1 cellular context compared by ENCODE assay signal in the genomic region with DNA sequence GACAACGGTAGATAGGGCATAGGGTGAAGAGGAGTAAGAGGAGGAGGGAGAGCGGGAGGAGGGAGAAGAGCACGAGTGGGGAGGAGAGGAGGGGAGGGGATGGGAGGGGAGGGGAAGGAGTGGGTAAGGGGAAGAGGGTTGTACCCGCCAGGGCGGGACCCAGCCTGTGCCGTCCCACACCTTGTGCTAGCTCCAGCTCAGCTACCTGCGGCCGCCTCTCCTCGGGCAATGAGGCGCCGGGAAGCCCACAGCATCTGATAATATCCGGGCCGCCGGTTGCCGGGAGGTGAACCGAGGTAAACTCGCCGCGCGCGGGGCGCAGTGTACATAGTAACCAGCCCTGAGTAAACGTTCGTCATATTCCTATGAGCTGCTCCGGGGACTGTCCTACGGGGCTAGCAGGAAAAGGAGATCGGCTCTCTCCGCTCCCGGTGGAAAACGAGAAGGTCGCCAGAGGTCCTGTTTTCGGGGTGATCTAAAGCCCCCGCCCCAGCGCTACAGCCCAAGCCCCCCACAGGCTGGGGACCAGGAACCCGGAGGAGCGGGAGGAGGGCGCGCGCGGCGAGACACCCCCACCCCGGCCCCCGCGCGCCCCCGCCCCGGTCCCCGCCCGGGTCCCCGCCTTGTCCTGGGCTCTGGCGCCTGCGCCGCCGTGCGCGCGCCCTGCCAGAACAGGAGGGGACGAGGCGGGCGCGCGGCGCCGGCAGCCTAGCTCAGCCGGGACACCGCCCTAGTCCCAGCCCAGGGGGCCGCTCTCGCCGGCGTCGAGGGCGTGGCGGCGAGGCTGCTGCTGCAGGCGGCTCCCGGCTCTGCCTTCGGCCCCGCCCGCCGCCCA.
TF ChIP-seq lines count a peak whose summit lies in the region.

Gene RCAN3, plus strand, starts transcription at position 669 of the 835 bp plus-strand sequence. CDS start 11,537 bp downstream, outside the sequence.

TF ChIP-seq in A549, 52 proteins besides CTCF, POLR2A, EP300 and RAD21 (continued from another document):
- no peak for TF ChIP-seq HOXB13 (CRISPR knock-in tag; IDR thresholded peaks at IDR 0.05; ENCODE audit: low read depth)
- no peak for TF ChIP-seq HEYL (CRISPR knock-in tag; IDR thresholded peaks at IDR 0.05)
- 0 out of 3 replicates have a peak, but pooled peaks have one; percentile 6 for TF ChIP-seq BCL3 (IDR thresholded peaks at IDR 0.05)
- TF ChIP-seq, protein P1, sequence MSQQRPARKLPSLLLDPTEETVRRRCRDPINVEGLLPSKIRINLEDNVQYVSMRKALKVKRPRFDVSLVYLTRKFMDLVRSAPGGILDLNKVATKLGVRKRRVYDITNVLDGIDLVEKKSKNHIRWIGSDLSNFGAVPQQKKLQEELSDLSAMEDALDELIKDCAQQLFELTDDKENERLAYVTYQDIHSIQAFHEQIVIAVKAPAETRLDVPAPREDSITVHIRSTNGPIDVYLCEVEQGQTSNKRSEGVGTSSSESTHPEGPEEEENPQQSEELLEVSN (IDR thresholded peaks at IDR 0.05; ENCODE audit: borderline replicate concordance, low read depth): no peak
- TF ChIP-seq JUNB (IDR thresholded peaks at IDR 0.05): no peak
- TF ChIP-seq KDM5A (IDR thresholded peaks at IDR 0.05): no peak
- no peak for TF ChIP-seq HDAC2 (IDR thresholded peaks at IDR 0.05)
- TF ChIP-seq ATOH8 (CRISPR knock-in tag; IDR thresholded peaks at IDR 0.05; ENCODE audit: low read depth): no peak
- TF ChIP-seq, protein P2, sequence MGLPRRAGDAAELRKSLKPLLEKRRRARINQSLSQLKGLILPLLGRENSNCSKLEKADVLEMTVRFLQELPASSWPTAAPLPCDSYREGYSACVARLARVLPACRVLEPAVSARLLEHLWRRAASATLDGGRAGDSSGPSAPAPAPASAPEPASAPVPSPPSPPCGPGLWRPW (IDR thresholded peaks at IDR 0.05): no peak
- no peak for TF ChIP-seq ZC3H11A (IDR thresholded peaks at IDR 0.05)
- TF ChIP-seq CBX8 (IDR thresholded peaks at IDR 0.05): no peak
- TF ChIP-seq PBX3 (IDR thresholded peaks at IDR 0.05): no peak
- TF ChIP-seq FOSL2 (IDR thresholded peaks at IDR 0.05): no peak
- TF ChIP-seq FOSL2 (CRISPR knock-in tag; IDR thresholded peaks at IDR 0.05): no peak
- no peak for TF ChIP-seq NFE2L2 (conservative IDR thresholded peaks at IDR 0.05; ENCODE audit: low read length)
- no peak for TF ChIP-seq MAFK (IDR thresholded peaks at IDR 0.05; ENCODE audit: partially characterized antibody)
- TF ChIP-seq GATA3 (IDR thresholded peaks at IDR 0.05; ENCODE audit: borderline replicate concordance): no peak
- TF ChIP-seq PHF8 (IDR thresholded peaks at IDR 0.05; ENCODE audit: borderline replicate concordance, low read depth): peak; percentile 52; the same call in 1 of the 2 replicates
- no peak for TF ChIP-seq CBX2 (IDR thresholded peaks at IDR 0.05; ENCODE audit: borderline replicate concordance, low read depth)
- no peak for TF ChIP-seq MAZ (IDR thresholded peaks at IDR 0.05; ENCODE audit: borderline replicate concordance, low read depth, low read length)
